Comparison of ENCODE assay signal across 11 cellular contexts in the genomic region with DNA sequence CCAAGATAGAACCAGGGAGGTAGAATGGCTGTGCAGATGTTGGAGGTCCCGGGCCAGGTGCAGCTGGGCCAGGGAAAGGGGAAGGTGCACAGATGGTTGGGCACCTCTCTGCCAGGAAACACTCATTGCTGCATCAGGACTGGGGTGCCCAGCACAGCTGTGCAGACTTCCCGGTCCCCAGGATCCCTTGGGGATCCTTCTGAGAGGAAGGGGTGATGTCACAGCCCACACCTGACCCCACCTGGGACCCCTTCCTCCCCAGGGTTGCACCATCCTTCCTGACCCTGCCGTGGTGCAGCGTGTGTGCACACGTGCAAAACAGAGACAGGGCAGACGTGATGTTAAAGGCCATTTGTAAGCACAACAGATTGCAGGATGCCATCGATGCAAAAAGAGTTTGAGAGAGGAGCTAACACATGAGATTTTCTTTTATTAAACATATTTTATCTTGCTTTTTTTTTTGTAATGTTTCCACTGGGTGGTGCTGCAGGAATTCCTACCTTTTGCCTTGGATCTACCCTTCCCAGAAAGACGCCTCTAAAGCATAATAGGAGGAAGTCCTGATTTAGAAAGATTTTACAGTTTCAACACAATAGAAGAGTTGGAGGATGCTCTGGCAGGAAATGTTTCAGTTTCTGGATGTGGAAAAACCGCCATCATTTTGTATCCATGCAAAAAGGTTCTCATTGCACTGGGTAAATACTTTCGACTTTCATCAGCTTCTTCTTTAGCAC. TPM values are rescaled to one million over a fixed set of nuclear protein-coding genes. Genes with fewer than 3 reads are reported as not detected.
DNase-seq lines count a peak whose midpoint lies in the region; ATAC-seq and TF ChIP-seq lines count a peak whose summit lies in the region.
"Had no signal": no experiment of that assay in that cellular context is flagged by ENCODE, and none has a peak within 500 bp of the region (broad histone marks: within the 10 kb centered on the region; RNA-seq: fewer than 3 reads in every experiment).

No MANE protein-coding gene starts in this region.

- 42 to 51% methylated on average over 9 to 10 of the region's 10 CpGs for WGBS in upper lobe of left lung, 2 donors

- no peaks in the 10 kb centered on the region for H3K9me3 Mint-ChIP-seq in activated naive CD4-positive, alpha-beta T cell treated with anti-CD3 and anti-CD28 coated beads, Interleukin-2, amount 50 U/mL, for 24 hours
- no peaks in the 10 kb centered on the region for H3K9me3 Mint-ChIP-seq in activated CD8-positive, alpha-beta T cell treated with anti-CD3 and anti-CD28 coated beads for 36 hours

- no peak for TF ChIP-seq CTCF in activated CD8-positive, alpha-beta T cell treated with anti-CD3 and anti-CD28 coated beads for 36 hours (IDR thresholded peaks at IDR 0.05)
- peak; percentile 44 for TF ChIP-seq CTCF in left ventricle myocardium inferior (IDR thresholded peaks at IDR 0.05; ENCODE audit: borderline replicate concordance)
- no peak for TF ChIP-seq CTCF in upper lobe of left lung (IDR thresholded peaks at IDR 0.05)

- POLR2A ChIA-PET in activated CD8-positive, alpha-beta T cell treated with anti-CD3 and anti-CD28 coated beads for 36 hours (lab: Charles Lee) = interaction anchor here (0.6 to 1.8 kb wide), 4 partner anchors 12 to 607 kb away, joined by 3 to 4 read pairs (median 4); no protein-coding TSS in a partner anchor

- H3K4me3 ChIP-seq in left ventricle myocardium inferior (peak overlapping the region; percentile 20), upper lobe of left lung (no peak overlapping the region)

- no peak for TF ChIP-seq EP300 in upper lobe of left lung (IDR thresholded peaks at IDR 0.05)

- ATAC-seq in activated CD8-positive, alpha-beta T cell treated with anti-CD3 and anti-CD28 coated beads for 36 hours = no peak
- ATAC-seq in upper lobe of left lung (ENCODE audit: low FRiP score in 2 of 2) = peak; percentile 20 to 28
- no peak for ATAC-seq in GM21447 (IDR thresholded peaks at IDR 0.05; ENCODE audit: unreplicated experiment)
- ATAC-seq: activated CD4-positive, CD25-positive, alpha-beta regulatory T cell treated with anti-CD3 and anti-CD28 coated beads, Interleukin-2, amount 50 U/mL, for 24 hours had no signal

- H3K4me1 ChIP-seq in left ventricle myocardium inferior = peaks cover 95% of the 10 kb centered on the region
- peaks cover 46 to 64% (median 55%) of the 10 kb centered on the region in 4 donors for H3K4me1 ChIP-seq in upper lobe of left lung

- H3K4me3 Mint-ChIP-seq in activated naive CD4-positive, alpha-beta T cell treated with anti-CD3 and anti-CD28 coated beads, Interleukin-2, amount 50 U/mL, for 24 hours = peak overlapping the region; percentile 86
- peak overlapping the region; percentile 9 for H3K4me3 Mint-ChIP-seq in activated CD8-positive, alpha-beta T cell treated with anti-CD3 and anti-CD28 coated beads for 36 hours

- DNase-seq in activated naive CD4-positive, alpha-beta T cell (lab: John Stamatoyannopoulos, UW) = no peak
- DNase-seq in activated CD8-positive, alpha-beta T cell treated with anti-CD3 and anti-CD28 coated beads for 36 hours = no peak
- no peak for DNase-seq in left ventricle myocardium inferior
- no peak for DNase-seq in upper lobe of left lung
- DNase-seq in activated CD8-positive, alpha-beta memory T cell treated with anti-CD3 and anti-CD28 coated beads for 24 hours = no peak
- no peak for DNase-seq in A172 (ENCODE audit: low spot score)
- DNase-seq: MV-4-11, retina had no signal

- H3K27ac ChIP-seq in left ventricle myocardium inferior (replicated peaks) (peak overlapping the region; percentile 84), upper lobe of left lung (peak overlapping the region in 3 of 4 donors; percentile 2 to 55 (median 6))

- intact Hi-C loops in activated CD8-positive, alpha-beta T cell treated with anti-CD3 and anti-CD28 coated beads for 36 hours (cut with micrococcal nuclease) = no loop called here
- intact Hi-C loops in left ventricle myocardium inferior (cut with micrococcal nuclease) = no loop called here

- H3K36me3 ChIP-seq in left ventricle myocardium inferior (no peaks in the 10 kb centered on the region), upper lobe of left lung (peaks cover 0 to 2% (median 0%) of the 10 kb centered on the region in 4 donors)

- H3K4me1 Mint-ChIP-seq in activated naive CD4-positive, alpha-beta T cell treated with anti-CD3 and anti-CD28 coated beads, Interleukin-2, amount 50 U/mL, for 24 hours = peaks cover 100% of the 10 kb centered on the region
- peaks cover 90% of the 10 kb centered on the region for H3K4me1 Mint-ChIP-seq in activated CD8-positive, alpha-beta T cell treated with anti-CD3 and anti-CD28 coated beads for 36 hours (ENCODE audit: low read depth)

- CTCF ChIA-PET in activated CD8-positive, alpha-beta T cell treated with anti-CD3 and anti-CD28 coated beads for 36 hours (lab: Charles Lee) = interaction anchor here (0.6 to 5.5 kb wide), 3 partner anchors 9 to 193 kb away, joined by 3 to 43 read pairs (median 39); no protein-coding TSS in a partner anchor

- no peaks in the 10 kb centered on the region for H3K27me3 ChIP-seq in left ventricle myocardium inferior (ENCODE audit: low read depth)
- H3K27me3 ChIP-seq in upper lobe of left lung = no peaks in the 10 kb centered on the region

- peaks cover 9% of the 10 kb centered on the region for H3K36me3 Mint-ChIP-seq in activated naive CD4-positive, alpha-beta T cell treated with anti-CD3 and anti-CD28 coated beads, Interleukin-2, amount 50 U/mL, for 24 hours
- peaks cover 24% of the 10 kb centered on the region for H3K36me3 Mint-ChIP-seq in activated CD8-positive, alpha-beta T cell treated with anti-CD3 and anti-CD28 coated beads for 36 hours (ENCODE audit: low read depth)

- no peak for TF ChIP-seq POLR2A in upper lobe of left lung (IDR thresholded peaks at IDR 0.05)

- H3K27me3 Mint-ChIP-seq in activated naive CD4-positive, alpha-beta T cell treated with anti-CD3 and anti-CD28 coated beads, Interleukin-2, amount 50 U/mL, for 24 hours = no peaks in the 10 kb centered on the region
- H3K27me3 Mint-ChIP-seq in activated CD8-positive, alpha-beta T cell treated with anti-CD3 and anti-CD28 coated beads for 36 hours = no peaks in the 10 kb centered on the region

- peak overlapping the region; percentile 97 for H3K27ac Mint-ChIP-seq in activated naive CD4-positive, alpha-beta T cell treated with anti-CD3 and anti-CD28 coated beads, Interleukin-2, amount 50 U/mL, for 24 hours
- peak overlapping the region; percentile 43 for H3K27ac Mint-ChIP-seq in activated CD8-positive, alpha-beta T cell treated with anti-CD3 and anti-CD28 coated beads for 36 hours

- H3K9me3 ChIP-seq in left ventricle myocardium inferior (replicated peaks) (peaks cover 6% of the 10 kb centered on the region), upper lobe of left lung (no peaks in the 10 kb centered on the region)

RNA-seq across cellular contexts. Expression of gene ELK3, which starts 14.8 kb away (rescaled TPM):
- total RNA-seq in activated CD8-positive, alpha-beta T cell treated with anti-CD3 and anti-CD28 coated beads for 36 hours = 1 to 10 TPM; 7.7 TPM
- total RNA-seq in left ventricle myocardium inferior (17.1 TPM), upper lobe of left lung (10 to 100 TPM in 5 of 6 donors, 1 to 10 TPM in 1; 7.3 to 38.4 (median 22.1) TPM)
- 30.9 TPM in 2 replicates for total RNA-seq in A172 (2014; rRNA removed; shearing (Covaris generic))

Comparison
In these comparisons a context has a peak if more than half of its experiments do, and no peak if none do; other contexts are left out.
1. ATAC-seq: peak in upper lobe of left lung (2 of 2); none in activated CD8-positive, alpha-beta T cell treated with anti-CD3 and anti-CD28 coated beads for 36 hours (single experiment) and GM21447 (single experiment).